Comparison of ENCODE assay signal across 21 cellular contexts in genomic region chr1:193569096-193569495, GRCh38.
A peak's percentile ranks its signal among the peaks of the same experiment; 100 is the strongest.
DNase-seq lines count a peak whose midpoint lies in the region; ATAC-seq and TF ChIP-seq lines count a peak whose summit lies in the region.
"Had no signal": no experiment of that assay in that cellular context is flagged by ENCODE, and none has a peak within 500 bp of the region (broad histone marks: within the 10 kb centered on the region; RNA-seq: fewer than 3 reads in every experiment).

No MANE protein-coding gene starts in this region.

- peak overlapping the region; percentile 13; the same call in 1 of the 2 replicates for H2AFZ ChIP-seq in GM23338

- no peak overlapping the region for H3K56ac ChIP-seq in mesendoderm (ENCODE audit: low read length)

- WGBS in mesendoderm (ENCODE audit: extremely low coverage, insufficient coverage, low lambda C conversion rate): no CpG with 5 or more reads among the region's 1 CpG
- 25 to 36% (median 29%) methylated on average over 1 of the region's 1 CpG for WGBS in spleen, 5 donors

- H4K8ac ChIP-seq in mesendoderm (ENCODE audit: low read depth, low read length): no peak overlapping the region

- H2AK5ac ChIP-seq in mesendoderm (ENCODE audit: low read length): no peak overlapping the region

- no peak overlapping the region for H4K5ac ChIP-seq in mesendoderm (ENCODE audit: low read length)

- H2BK120ac ChIP-seq in mesendoderm (ENCODE audit: low read depth, low read length): no peak overlapping the region

- peaks cover 20% of the 10 kb centered on the region for H3K4me1 Mint-ChIP-seq in T-helper 1 cell treated with Interleukin-12 subunit alpha and Interleukin-12 subunit beta and Interleukin-4 antibody, amounts not matched to agents 30 μg/mL and 1 μg/mL, for 36 hours (ENCODE audit: low read depth)
- H3K4me1 Mint-ChIP-seq in GM23338: no peaks in the 10 kb centered on the region
- peaks cover 33% of the 10 kb centered on the region for H3K4me1 Mint-ChIP-seq in activated T-helper 2 cell treated with anti-CD3 and anti-CD28 coated beads, Interferon-gamma antibody, Interleukin-2, Interleukin-4, amounts not matched to agents 10 μg/mL and 5 μg/mL and 100 μg/mL, durations not matched to agents 14 hours and 24 hours and 36 hours (ENCODE audit: low read depth)

- H2BK15ac ChIP-seq in mesendoderm (replicated peaks; ENCODE audit: low read depth): no peak overlapping the region

- DNase-seq in T-helper 1 cell (no peak), GM23338 (ENCODE audit: low spot score) (no peak), mesendoderm (peak; percentile 65), AG20443 (ENCODE audit: low spot score) (no peak), spleen (no peak)
- DNase-seq in activated T-helper 2 cell treated with anti-CD3 and anti-CD28 coated beads, Interferon-gamma antibody, Interleukin-2, Interleukin-4, amounts not matched to agents 10 μg/mL and 5 μg/mL and 100 μg/mL, durations not matched to agents 14 hours and 24 hours and 36 hours (ENCODE audit: low spot score): no peak
- DNase-seq: colonic mucosa; DMS79; left cardiac atrium; MG63; midbrain; NCI-H1694; stimulated activated CD4-positive, alpha-beta T cell treated with anti-CD3 and anti-CD28 coated beads, Interleukin-12 subunit alpha, Interleukin-12 subunit beta, amount 100 ng/mL, for 4 hours; tibial artery; WERI-Rb-1 had no signal

- H3K9me2 ChIP-seq in GM23338 (ENCODE audit: insufficient read depth): peaks cover 3% of the 10 kb centered on the region; the same call in 1 of the 2 replicates

- no peak for TF ChIP-seq CTCF in GM23338 (conservative IDR thresholded peaks at IDR 0.05; ENCODE audit: low read depth in 2 of 2)
- TF ChIP-seq CTCF in spleen (IDR thresholded peaks at IDR 0.05 in 8 of 11, conservative IDR thresholded peaks at IDR 0.05 in 3 of 11): no peak

- no peak overlapping the region for H2BK5ac ChIP-seq in mesendoderm (ENCODE audit: low read length)

- H3K36me3 ChIP-seq in GM23338 (ENCODE audit: insufficient read depth): no peaks in the 10 kb centered on the region
- no peaks in the 10 kb centered on the region for H3K36me3 ChIP-seq in mesendoderm (ENCODE audit: control insufficient read depth, insufficient read depth, low read length)
- no peaks in the 10 kb centered on the region for H3K36me3 ChIP-seq in spleen
- H3K36me3 ChIP-seq: ascending aorta; BLaER1 treated with 17β-estradiol and CSF1 and Interleukin-3, amounts not matched to agents 10 nM and 100 nM; colonic mucosa; gastroesophageal sphincter; MG63; tibial artery; WERI-Rb-1 had no signal

- no peak overlapping the region for H3K4me3 ChIP-seq in GM23338
- H3K4me3 ChIP-seq in mesendoderm (ENCODE audit: low read length): no peak overlapping the region
- no peak overlapping the region for H3K4me3 ChIP-seq in spleen
- H3K4me3 ChIP-seq: ascending aorta; BLaER1 treated with 17β-estradiol and CSF1 and Interleukin-3, amounts not matched to agents 10 nM and 100 nM; colonic mucosa; gastroesophageal sphincter; MG63; tibial artery had no signal

- peaks cover 6% of the 10 kb centered on the region for H3K4me1 ChIP-seq in GM23338 (ENCODE audit: insufficient read depth)
- no peaks in the 10 kb centered on the region for H3K4me1 ChIP-seq in mesendoderm (ENCODE audit: control insufficient read depth, low read depth, low read length)
- H3K4me1 ChIP-seq in spleen: peaks cover 0 to 20% (median 16%) of the 10 kb centered on the region in 6 donors
- H3K4me1 ChIP-seq: ascending aorta, colonic mucosa, gastroesophageal sphincter, tibial artery had no signal

- peaks cover 31% of the 10 kb centered on the region for H3K36me3 Mint-ChIP-seq in T-helper 1 cell treated with Interleukin-12 subunit alpha and Interleukin-12 subunit beta and Interleukin-4 antibody, amounts not matched to agents 30 μg/mL and 1 μg/mL, for 36 hours (ENCODE audit: low read depth)
- 0 out of 3 replicates have a peak, but pooled peaks cover 4% of the 10 kb centered on the region for H3K36me3 Mint-ChIP-seq in GM23338 (ENCODE audit: low read depth)
- H3K36me3 Mint-ChIP-seq in activated T-helper 2 cell treated with anti-CD3 and anti-CD28 coated beads, Interferon-gamma antibody, Interleukin-2, Interleukin-4, amounts not matched to agents 10 μg/mL and 5 μg/mL and 100 μg/mL, durations not matched to agents 14 hours and 24 hours and 36 hours (ENCODE audit: low read depth): peaks cover 38% of the 10 kb centered on the region

- no peak overlapping the region for H3K9ac ChIP-seq in mesendoderm (ENCODE audit: low read length)
- H3K9ac ChIP-seq: BLaER1 treated with 17β-estradiol and CSF1 and Interleukin-3, amounts not matched to agents 10 nM and 100 nM had no signal

- H3K79me2 ChIP-seq in GM23338 (replicated peaks; ENCODE audit: insufficient read depth) (no peaks in the 10 kb centered on the region), mesendoderm (ENCODE audit: control insufficient read depth, insufficient read depth, low read length) (no peaks in the 10 kb centered on the region)

- no peak overlapping the region for H3K23ac ChIP-seq in mesendoderm (ENCODE audit: low read length)

- no peak overlapping the region for H3K4me2 ChIP-seq in GM23338
- H3K4me2 ChIP-seq in mesendoderm (ENCODE audit: low read length): no peak overlapping the region

- H3K18ac ChIP-seq in mesendoderm (ENCODE audit: low read length): no peak overlapping the region

- H3K4me3 Mint-ChIP-seq in T-helper 1 cell treated with Interleukin-12 subunit alpha and Interleukin-12 subunit beta and Interleukin-4 antibody, amounts not matched to agents 30 μg/mL and 1 μg/mL, for 36 hours: no peak overlapping the region
- no peak overlapping the region for H3K4me3 Mint-ChIP-seq in GM23338
- no peak overlapping the region for H3K4me3 Mint-ChIP-seq in activated T-helper 2 cell treated with anti-CD3 and anti-CD28 coated beads, Interferon-gamma antibody, Interleukin-2, Interleukin-4, amounts not matched to agents 10 μg/mL and 5 μg/mL and 100 μg/mL, durations not matched to agents 14 hours and 24 hours and 36 hours (ENCODE audit: low read depth)

- H3F3A ChIP-seq in GM23338 (replicated peaks; ENCODE audit: low read depth): no peaks in the 10 kb centered on the region

- intact Hi-C loops in activated T-helper 2 cell treated with anti-CD3 and anti-CD28 coated beads, Interferon-gamma antibody, Interleukin-2, Interleukin-4, amounts not matched to agents 10 μg/mL and 5 μg/mL and 100 μg/mL, durations not matched to agents 14 hours and 24 hours and 36 hours (cut with micrococcal nuclease): loop anchor here (1.0 kb wide), 2 partner anchors 11 to 29 kb away; no protein-coding TSS in a partner anchor
- intact Hi-C loops in spleen (cut with DNase I; ENCODE audit: low total_unique reads): no loop called here

- H3K79me1 ChIP-seq in mesendoderm (ENCODE audit: low read length): no peaks in the 10 kb centered on the region

- H3K9me3 Mint-ChIP-seq in T-helper 1 cell treated with Interleukin-12 subunit alpha and Interleukin-12 subunit beta and Interleukin-4 antibody, amounts not matched to agents 30 μg/mL and 1 μg/mL, for 36 hours: peaks cover 39% of the 10 kb centered on the region
- H3K9me3 Mint-ChIP-seq in GM23338: peaks cover 4% of the 10 kb centered on the region; the same call in 1 of the 3 replicates
- peaks cover 56% of the 10 kb centered on the region for H3K9me3 Mint-ChIP-seq in activated T-helper 2 cell treated with anti-CD3 and anti-CD28 coated beads, Interferon-gamma antibody, Interleukin-2, Interleukin-4, amounts not matched to agents 10 μg/mL and 5 μg/mL and 100 μg/mL, durations not matched to agents 14 hours and 24 hours and 36 hours

- H3K4ac ChIP-seq in mesendoderm (ENCODE audit: low read depth, low read length): no peak overlapping the region

- no peaks in the 10 kb centered on the region for H4K20me1 ChIP-seq in GM23338 (replicated peaks; ENCODE audit: insufficient read depth)
- H4K20me1 ChIP-seq: BLaER1 treated with 17β-estradiol and CSF1 and Interleukin-3, amounts not matched to agents 10 nM and 100 nM had no signal

- no peaks in the 10 kb centered on the region for H3K27me3 Mint-ChIP-seq in T-helper 1 cell treated with Interleukin-12 subunit alpha and Interleukin-12 subunit beta and Interleukin-4 antibody, amounts not matched to agents 30 μg/mL and 1 μg/mL, for 36 hours (ENCODE audit: low read depth)
- no peaks in the 10 kb centered on the region for H3K27me3 Mint-ChIP-seq in GM23338 (ENCODE audit: insufficient read depth, low read depth, poor library complexity)
- no peaks in the 10 kb centered on the region for H3K27me3 Mint-ChIP-seq in activated T-helper 2 cell treated with anti-CD3 and anti-CD28 coated beads, Interferon-gamma antibody, Interleukin-2, Interleukin-4, amounts not matched to agents 10 μg/mL and 5 μg/mL and 100 μg/mL, durations not matched to agents 14 hours and 24 hours and 36 hours (ENCODE audit: low read depth)

- no peak overlapping the region for H3K27ac ChIP-seq in GM23338 (ENCODE audit: low read depth)
- no peak overlapping the region for H3K27ac ChIP-seq in mesendoderm (ENCODE audit: low read depth, low read length)
- H3K27ac ChIP-seq in spleen: peak overlapping the region in 2 of 8 donors; percentile 4 to 21
- H3K27ac ChIP-seq: ascending aorta, colonic mucosa, epithelial cell of prostate, gastroesophageal sphincter, tibial artery, WERI-Rb-1 had no signal

- peak overlapping the region; percentile 68 for H3K27ac Mint-ChIP-seq in T-helper 1 cell treated with Interleukin-12 subunit alpha and Interleukin-12 subunit beta and Interleukin-4 antibody, amounts not matched to agents 30 μg/mL and 1 μg/mL, for 36 hours
- no peak overlapping the region for H3K27ac Mint-ChIP-seq in GM23338
- H3K27ac Mint-ChIP-seq in activated T-helper 2 cell treated with anti-CD3 and anti-CD28 coated beads, Interferon-gamma antibody, Interleukin-2, Interleukin-4, amounts not matched to agents 10 μg/mL and 5 μg/mL and 100 μg/mL, durations not matched to agents 14 hours and 24 hours and 36 hours: peak overlapping the region; percentile 20

- H3K27me3 ChIP-seq in GM23338 (ENCODE audit: insufficient read depth) (no peaks in the 10 kb centered on the region), mesendoderm (ENCODE audit: insufficient read depth, low read length, poor library complexity) (no peaks in the 10 kb centered on the region), spleen (replicated peaks in 1 of 7) (no peaks in the 10 kb centered on the region)
- H3K27me3 ChIP-seq: ascending aorta; BLaER1 treated with 17β-estradiol and CSF1 and Interleukin-3, amounts not matched to agents 10 nM and 100 nM; colonic mucosa; gastroesophageal sphincter; MG63; tibial artery had no signal

- TF ChIP-seq POLR2A in spleen (IDR thresholded peaks at IDR 0.05): no peak

- H3K9me3 ChIP-seq in spleen: peaks cover 0 to 13% (median 9%) of the 10 kb centered on the region in 8 donors
- H3K9me3 ChIP-seq: ascending aorta, colonic mucosa, MG63, tibial artery had no signal

- ATAC-seq in GM23338: no peak
- no peak for ATAC-seq in GM19397 (IDR thresholded peaks at IDR 0.05; ENCODE audit: unreplicated experiment)
- ATAC-seq: gastroesophageal sphincter, left cardiac atrium had no signal

TF ChIP-seq in GM23338, 12 proteins besides CTCF, POLR2A, EP300 and RAD21 (continues in another document):
- TF ChIP-seq JUNB (IDR thresholded peaks at IDR 0.05; ENCODE audit: unreplicated experiment) (no peak), POLR2AphosphoS5 (IDR thresholded peaks at IDR 0.05; ENCODE audit: low read depth) (no peak)
